2 cellular contexts compared by ENCODE assay signal in the genomic region with DNA sequence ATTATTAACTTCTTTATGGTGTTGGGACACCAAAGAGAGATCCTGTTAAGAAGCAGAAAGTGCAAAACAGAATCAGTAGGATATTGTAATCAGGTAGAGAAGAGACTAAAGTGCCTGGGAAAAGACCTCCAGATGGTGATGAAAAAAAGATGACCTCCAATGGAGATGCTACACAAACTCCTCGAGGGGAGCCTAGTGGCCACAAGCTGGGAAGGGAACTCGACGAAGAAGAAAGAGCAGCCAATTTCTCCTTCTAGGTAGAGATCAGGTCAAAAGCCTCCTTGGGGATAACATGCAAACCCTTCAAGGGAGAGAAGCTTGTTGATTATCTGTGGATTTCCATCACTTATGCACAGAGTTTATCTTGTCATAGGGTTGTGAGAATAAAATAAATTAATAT.
TF ChIP-seq lines count a peak whose summit lies in the region.

No MANE protein-coding gene starts in this region.

TF ChIP-seq in GM23338, 12 proteins besides CTCF, POLR2A, EP300 and RAD21:
- TF ChIP-seq EZH2 (IDR thresholded peaks at IDR 0.05; ENCODE audit: low read depth, unreplicated experiment) (no peak), ZNF114 (CRISPR knock-in tag; IDR thresholded peaks at IDR 0.05) (peak; percentile 21; the same call in 1 of the 2 replicates)
- TF ChIP-seq, protein P1, sequence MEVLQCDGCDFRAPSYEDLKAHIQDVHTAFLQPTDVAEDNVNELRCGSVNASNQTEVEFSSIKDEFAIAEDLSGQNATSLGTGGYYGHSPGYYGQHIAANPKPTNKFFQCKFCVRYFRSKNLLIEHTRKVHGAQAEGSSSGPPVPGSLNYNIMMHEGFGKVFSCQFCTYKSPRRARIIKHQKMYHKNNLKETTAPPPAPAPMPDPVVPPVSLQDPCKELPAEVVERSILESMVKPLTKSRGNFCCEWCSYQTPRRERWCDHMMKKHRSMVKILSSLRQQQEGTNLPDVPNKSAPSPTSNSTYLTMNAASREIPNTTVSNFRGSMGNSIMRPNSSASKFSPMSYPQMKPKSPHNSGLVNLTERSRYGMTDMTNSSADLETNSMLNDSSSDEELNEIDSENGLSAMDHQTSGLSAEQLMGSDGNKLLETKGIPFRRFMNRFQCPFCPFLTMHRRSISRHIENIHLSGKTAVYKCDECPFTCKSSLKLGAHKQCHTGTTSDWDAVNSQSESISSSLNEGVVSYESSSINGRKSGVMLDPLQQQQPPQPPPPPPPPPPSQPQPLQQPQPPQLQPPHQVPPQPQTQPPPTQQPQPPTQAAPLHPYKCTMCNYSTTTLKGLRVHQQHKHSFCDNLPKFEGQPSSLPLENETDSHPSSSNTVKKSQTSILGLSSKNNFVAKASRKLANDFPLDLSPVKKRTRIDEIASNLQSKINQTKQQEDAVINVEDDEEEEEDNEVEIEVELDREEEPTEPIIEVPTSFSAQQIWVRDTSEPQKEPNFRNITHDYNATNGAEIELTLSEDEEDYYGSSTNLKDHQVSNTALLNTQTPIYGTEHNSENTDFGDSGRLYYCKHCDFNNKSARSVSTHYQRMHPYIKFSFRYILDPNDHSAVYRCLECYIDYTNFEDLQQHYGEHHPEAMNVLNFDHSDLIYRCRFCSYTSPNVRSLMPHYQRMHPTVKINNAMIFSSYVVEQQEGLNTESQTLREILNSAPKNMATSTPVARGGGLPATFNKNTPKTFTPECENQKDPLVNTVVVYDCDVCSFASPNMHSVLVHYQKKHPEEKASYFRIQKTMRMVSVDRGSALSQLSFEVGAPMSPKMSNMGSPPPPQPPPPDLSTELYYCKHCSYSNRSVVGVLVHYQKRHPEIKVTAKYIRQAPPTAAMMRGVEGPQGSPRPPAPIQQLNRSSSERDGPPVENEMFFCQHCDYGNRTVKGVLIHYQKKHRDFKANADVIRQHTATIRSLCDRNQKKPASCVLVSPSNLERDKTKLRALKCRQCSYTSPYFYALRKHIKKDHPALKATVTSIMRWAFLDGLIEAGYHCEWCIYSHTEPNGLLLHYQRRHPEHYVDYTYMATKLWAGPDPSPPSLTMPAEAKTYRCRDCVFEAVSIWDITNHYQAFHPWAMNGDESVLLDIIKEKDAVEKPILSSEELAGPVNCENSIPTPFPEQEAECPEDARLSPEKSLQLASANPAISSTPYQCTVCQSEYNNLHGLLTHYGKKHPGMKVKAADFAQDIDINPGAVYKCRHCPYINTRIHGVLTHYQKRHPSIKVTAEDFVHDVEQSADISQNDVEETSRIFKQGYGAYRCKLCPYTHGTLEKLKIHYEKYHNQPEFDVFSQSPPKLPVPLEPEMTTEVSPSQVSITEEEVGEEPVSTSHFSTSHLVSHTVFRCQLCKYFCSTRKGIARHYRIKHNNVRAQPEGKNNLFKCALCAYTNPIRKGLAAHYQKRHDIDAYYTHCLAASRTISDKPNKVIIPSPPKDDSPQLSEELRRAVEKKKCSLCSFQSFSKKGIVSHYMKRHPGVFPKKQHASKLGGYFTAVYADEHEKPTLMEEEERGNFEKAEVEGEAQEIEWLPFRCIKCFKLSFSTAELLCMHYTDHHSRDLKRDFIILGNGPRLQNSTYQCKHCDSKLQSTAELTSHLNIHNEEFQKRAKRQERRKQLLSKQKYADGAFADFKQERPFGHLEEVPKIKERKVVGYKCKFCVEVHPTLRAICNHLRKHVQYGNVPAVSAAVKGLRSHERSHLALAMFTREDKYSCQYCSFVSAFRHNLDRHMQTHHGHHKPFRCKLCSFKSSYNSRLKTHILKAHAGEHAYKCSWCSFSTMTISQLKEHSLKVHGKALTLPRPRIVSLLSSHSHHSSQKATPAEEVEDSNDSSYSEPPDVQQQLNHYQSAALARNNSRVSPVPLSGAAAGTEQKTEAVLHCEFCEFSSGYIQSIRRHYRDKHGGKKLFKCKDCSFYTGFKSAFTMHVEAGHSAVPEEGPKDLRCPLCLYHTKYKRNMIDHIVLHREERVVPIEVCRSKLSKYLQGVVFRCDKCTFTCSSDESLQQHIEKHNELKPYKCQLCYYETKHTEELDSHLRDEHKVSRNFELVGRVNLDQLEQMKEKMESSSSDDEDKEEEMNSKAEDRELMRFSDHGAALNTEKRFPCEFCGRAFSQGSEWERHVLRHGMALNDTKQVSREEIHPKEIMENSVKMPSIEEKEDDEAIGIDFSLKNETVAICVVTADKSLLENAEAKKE (CRISPR knock-in tag; IDR thresholded peaks at IDR 0.05), result peak; percentile 91

TF ChIP-seq in H1, 55 proteins besides CTCF, POLR2A, EP300 and RAD21:
- TF ChIP-seq TEAD4 (IDR thresholded peaks at IDR 0.05; ENCODE audit: low read depth, low read length) (no peak), SIN3A (conservative IDR thresholded peaks at IDR 0.05 in 1 of 2, IDR thresholded peaks at IDR 0.05 in 1 of 2; ENCODE audit: low read depth in 1 of 2, low read length in 2 of 2) (no peak), ATF2 (IDR thresholded peaks at IDR 0.05; ENCODE audit: low read length) (no peak), HDAC2 (IDR thresholded peaks at IDR 0.05; ENCODE audit: borderline replicate concordance in 1 of 2, low read depth in 2 of 2, low read length in 2 of 2) (no peak), BRCA1 (IDR thresholded peaks at IDR 0.05; ENCODE audit: low read depth, low read length) (no peak), CTBP2 (IDR thresholded peaks at IDR 0.05; ENCODE audit: borderline replicate concordance, insufficient read depth, insufficient read length, low read length) (no peak), GTF2F1 (IDR thresholded peaks at IDR 0.05; ENCODE audit: borderline replicate concordance, low read depth, low read length) (no peak), RFX5 (IDR thresholded peaks at IDR 0.05; ENCODE audit: borderline replicate concordance, low read depth, low read length) (no peak), SP2 (IDR thresholded peaks at IDR 0.05; ENCODE audit: low read length) (no peak), GABPA (IDR thresholded peaks at IDR 0.05; ENCODE audit: borderline replicate concordance, insufficient read depth, low read length) (no peak), POU5F1 (IDR thresholded peaks at IDR 0.05; ENCODE audit: low read depth, low read length) (no peak), USF2 (IDR thresholded peaks at IDR 0.05; ENCODE audit: low read length) (no peak), CBX5 (IDR thresholded peaks at IDR 0.05; ENCODE audit: low read depth, low read length) (no peak), TBP (IDR thresholded peaks at IDR 0.05; ENCODE audit: low read depth, low read length) (no peak)
TF ChIP-seq in H1: peak in this region for 0.
